Comparison of ENCODE assay signal across 9 cellular contexts in genomic region chr19:43534811-43535761, GRCh38. TPM values are rescaled to one million over a fixed set of nuclear protein-coding genes. Genes with fewer than 3 reads are reported as not detected.
DNase-seq lines count a peak whose midpoint lies in the region; ATAC-seq and FAIRE-seq lines count a peak whose summit lies in the region.
"Had no signal": no experiment of that assay in that cellular context is flagged by ENCODE, and none has a peak within 500 bp of the region (broad histone marks: within the 10 kb centered on the region; RNA-seq: fewer than 3 reads in every experiment).

No MANE protein-coding gene starts in this region.

- FAIRE-seq in frontal cortex (lab: Jason Lieb, UNC) = no peak

- H3K4me1 Mint-ChIP-seq in CD4-positive, alpha-beta memory T cell = peaks cover 10 to 22% (median 15%) of the 10 kb centered on the region in 4 donors
- peaks cover 20% of the 10 kb centered on the region for H3K4me1 Mint-ChIP-seq in activated T-helper 1 cell treated with anti-CD3 and anti-CD28 coated beads, Interleukin-12 subunit alpha, Interleukin-12 subunit beta, Interleukin-2, Interleukin-4 antibody, amounts not matched to agents 30 ng/mL and 10 ng/mL and 1 ng/mL, durations not matched to agents 14 hours and 24 hours and 36 hours (ENCODE audit: low read depth)

- H2AK5ac ChIP-seq in neuronal stem cell (ENCODE audit: low read depth, low read length) = peak overlapping the region; percentile 40

- POLR2A ChIA-PET in CD4-positive, alpha-beta memory T cell (lab: Charles Lee; ENCODE audit: partially characterized antibody) = interaction anchor here (1.1 to 2.8 kb wide), 4 partner anchors 21 to 71 kb away, joined by 3 to 19 read pairs (median 10); partner anchors contain the start of genes IRGQ, PHLDB3 and ZNF576

- peaks cover 24 to 35% of the 10 kb centered on the region in 2 donors for H3K36me3 Mint-ChIP-seq in CD4-positive, alpha-beta memory T cell
- H3K36me3 Mint-ChIP-seq in activated T-helper 1 cell treated with anti-CD3 and anti-CD28 coated beads, Interleukin-12 subunit alpha, Interleukin-12 subunit beta, Interleukin-2, Interleukin-4 antibody, amounts not matched to agents 30 ng/mL and 10 ng/mL and 1 ng/mL, durations not matched to agents 14 hours and 24 hours and 36 hours (ENCODE audit: low read depth) = peaks cover 17% of the 10 kb centered on the region

- H3K4me3 ChIP-seq in CD4-positive, alpha-beta memory T cell (ENCODE audit: low read length in 2 of 2) = no peak overlapping the region
- H3K4me3 ChIP-seq in neuronal stem cell (ENCODE audit: low read length in 2 of 2) = no peak overlapping the region

- intact Hi-C loops in CD4-positive, alpha-beta memory T cell (cut with micrococcal nuclease) = loop anchor here (2.0 to 5.0 kb wide), 2 partner anchors 20 to 42 kb away; partner anchors contain the start of genes PINLYP and XRCC1
- intact Hi-C loops in activated T-helper 1 cell treated with anti-CD3 and anti-CD28 coated beads, Interleukin-12 subunit alpha, Interleukin-12 subunit beta, Interleukin-2, Interleukin-4 antibody, amounts not matched to agents 30 ng/mL and 10 ng/mL and 1 ng/mL, durations not matched to agents 14 hours and 24 hours and 36 hours (cut with micrococcal nuclease) = loop anchor here (1.0 to 2.0 kb wide), 3 partner anchors 28 to 129 kb away; partner anchors contain the start of genes PINLYP and XRCC1

- no peaks in the 10 kb centered on the region for H3K27me3 ChIP-seq in CD4-positive, alpha-beta memory T cell (ENCODE audit: insufficient read depth, low read length)
- H3K27me3 ChIP-seq in neuronal stem cell (ENCODE audit: control insufficient read depth in 3 of 3, insufficient read depth in 3 of 3, low read depth in 1 of 3, low read length in 3 of 3) = no peaks in the 10 kb centered on the region

- no peak overlapping the region for H2BK12ac ChIP-seq in neuronal stem cell (ENCODE audit: low read length)

- H2AFZ ChIP-seq in neuronal stem cell (ENCODE audit: low read length) = no peak overlapping the region

- no peaks in the 10 kb centered on the region for H3K9me3 ChIP-seq in CD4-positive, alpha-beta memory T cell (ENCODE audit: control insufficient read depth in 1 of 2, low read length in 2 of 2)
- peaks cover 6 to 14% of the 10 kb centered on the region in 2 donors for H3K9me3 ChIP-seq in neuronal stem cell (replicated peaks in 1 of 2; ENCODE audit: control insufficient read depth in 2 of 2, insufficient read depth in 1 of 2, low read depth in 1 of 2, low read length in 2 of 2)

- H2BK120ac ChIP-seq in neuronal stem cell (ENCODE audit: low read depth, low read length) = no peak overlapping the region

- H3K18ac ChIP-seq in neuronal stem cell (ENCODE audit: low read length) = no peak overlapping the region

- H3K79me1 ChIP-seq in neuronal stem cell (ENCODE audit: low read depth, low read length) = no peaks in the 10 kb centered on the region

- H3K23ac ChIP-seq in neuronal stem cell (ENCODE audit: low read depth, low read length, poor library complexity) = peak overlapping the region; percentile 52

- peak overlapping the region in 6 of 7 donors; percentile 57 to 95 (median 85) for H3K27ac Mint-ChIP-seq in CD4-positive, alpha-beta memory T cell
- peak overlapping the region; percentile 73 for H3K27ac Mint-ChIP-seq in activated T-helper 1 cell treated with anti-CD3 and anti-CD28 coated beads, Interleukin-12 subunit alpha, Interleukin-12 subunit beta, Interleukin-2, Interleukin-4 antibody, amounts not matched to agents 30 ng/mL and 10 ng/mL and 1 ng/mL, durations not matched to agents 14 hours and 24 hours and 36 hours

- DNase-seq in CD4-positive, alpha-beta memory T cell = peak in 2 of 5 donors; percentile 11 to 39
- DNase-seq in HuH-7 (ENCODE audit: low spot score) (peak; percentile 70), frontal cortex (ENCODE audit: low spot score in 2 of 2) (peak; percentile 56 to 72), neuronal stem cell (ENCODE audit: low spot score) (peak; percentile 54)
- DNase-seq in activated T-helper 1 cell treated with anti-CD3 and anti-CD28 coated beads, Interleukin-12 subunit alpha, Interleukin-12 subunit beta, Interleukin-2, Interleukin-4 antibody, amounts not matched to agents 30 ng/mL and 10 ng/mL and 1 ng/mL, durations not matched to agents 14 hours and 24 hours and 36 hours (ENCODE audit: low spot score) = no peak

- no peak overlapping the region for H4K91ac ChIP-seq in neuronal stem cell (ENCODE audit: low read depth, low read length, poor library complexity)

- no peak overlapping the region for H3K4me2 ChIP-seq in neuronal stem cell (ENCODE audit: insufficient read depth, low read length, poor library complexity, severe bottlenecking)

- H3K27me3 Mint-ChIP-seq in CD4-positive, alpha-beta memory T cell = no peaks in the 10 kb centered on the region
- H3K27me3 Mint-ChIP-seq in activated T-helper 1 cell treated with anti-CD3 and anti-CD28 coated beads, Interleukin-12 subunit alpha, Interleukin-12 subunit beta, Interleukin-2, Interleukin-4 antibody, amounts not matched to agents 30 ng/mL and 10 ng/mL and 1 ng/mL, durations not matched to agents 14 hours and 24 hours and 36 hours (ENCODE audit: insufficient read depth) = no peaks in the 10 kb centered on the region

- H2BK5ac ChIP-seq in neuronal stem cell (ENCODE audit: low read length) = no peak overlapping the region

- no CpG with 5 or more reads among the region's 62 CpGs for WGBS in neuronal stem cell (ENCODE audit: extremely low coverage in 2 of 2, insufficient read length in 2 of 2, insufficient replicate concordance in 1 of 2), 2 donors

- H4K8ac ChIP-seq in neuronal stem cell (ENCODE audit: low read depth, low read length) = no peak overlapping the region

- peaks cover 0 to 12% (median 3%) of the 10 kb centered on the region in 8 donors for H3K9me3 Mint-ChIP-seq in CD4-positive, alpha-beta memory T cell
- peaks cover 9% of the 10 kb centered on the region for H3K9me3 Mint-ChIP-seq in activated T-helper 1 cell treated with anti-CD3 and anti-CD28 coated beads, Interleukin-12 subunit alpha, Interleukin-12 subunit beta, Interleukin-2, Interleukin-4 antibody, amounts not matched to agents 30 ng/mL and 10 ng/mL and 1 ng/mL, durations not matched to agents 14 hours and 24 hours and 36 hours

- H3K4me3 Mint-ChIP-seq in CD4-positive, alpha-beta memory T cell = peak overlapping the region in 3 of 8 donors; percentile 12 to 69 (median 43)
- H3K4me3 Mint-ChIP-seq in activated T-helper 1 cell treated with anti-CD3 and anti-CD28 coated beads, Interleukin-12 subunit alpha, Interleukin-12 subunit beta, Interleukin-2, Interleukin-4 antibody, amounts not matched to agents 30 ng/mL and 10 ng/mL and 1 ng/mL, durations not matched to agents 14 hours and 24 hours and 36 hours = no peak overlapping the region

- CTCF ChIA-PET in CD4-positive, alpha-beta memory T cell (lab: Charles Lee; ENCODE audit: partially characterized antibody) = interaction anchor here (0.6 to 21.6 kb wide), 10 partner anchors 9 to 96 kb away, joined by 3 to 835 read pairs (median 6); partner anchors contain the start of genes IRGQ and ZNF576

- peaks cover 17% of the 10 kb centered on the region for H3K4me1 ChIP-seq in CD4-positive, alpha-beta memory T cell (ENCODE audit: insufficient read depth, low read length)
- peaks cover 8 to 13% of the 10 kb centered on the region in 2 donors for H3K4me1 ChIP-seq in neuronal stem cell (ENCODE audit: control insufficient read depth in 2 of 2, insufficient read depth in 1 of 2, low read depth in 1 of 2, low read length in 2 of 2)

- ATAC-seq in HG03039 (IDR thresholded peaks at IDR 0.05; ENCODE audit: unreplicated experiment) = no peak
- no peak for ATAC-seq in GM21825 (IDR thresholded peaks at IDR 0.05; ENCODE audit: unreplicated experiment)
- ATAC-seq in HG03469 (IDR thresholded peaks at IDR 0.05; ENCODE audit: unreplicated experiment) = no peak

- H2BK15ac ChIP-seq in neuronal stem cell (ENCODE audit: low read length) = peak overlapping the region; percentile 46

- no peak overlapping the region for H3K27ac ChIP-seq in CD4-positive, alpha-beta memory T cell (ENCODE audit: low read depth, low read length)
- no peak overlapping the region for H3K27ac ChIP-seq in neuronal stem cell (replicated peaks; ENCODE audit: low read length)
- H3K27ac ChIP-seq: KMS-11 had no signal

- no peak overlapping the region for H3K9ac ChIP-seq in neuronal stem cell (ENCODE audit: low read depth, low read length, poor library complexity)
- H3K9ac ChIP-seq: KMS-11 had no signal

- H3K14ac ChIP-seq in neuronal stem cell (ENCODE audit: low read length) = no peak overlapping the region

- no peak overlapping the region for H3K4ac ChIP-seq in neuronal stem cell (ENCODE audit: low read length)

- H3K36me3 ChIP-seq in CD4-positive, alpha-beta memory T cell (ENCODE audit: insufficient read depth, low read length) = peaks cover 11% of the 10 kb centered on the region
- H3K36me3 ChIP-seq in neuronal stem cell (replicated peaks in 1 of 2; ENCODE audit: control insufficient read depth in 2 of 2, insufficient read depth in 2 of 2, low read length in 2 of 2) = peaks cover 13 to 44% of the 10 kb centered on the region in 2 donors

RNA-seq across cellular contexts. Expression of gene ZNF575, which starts 2.1 kb away (rescaled TPM):
- 10 to 100 TPM; 11.0 to 11.8 TPM for total RNA-seq in CD4-positive, alpha-beta memory T cell
- polyA plus RNA-seq in CD4-positive, alpha-beta memory T cell = 1 to 10 TPM; 2.1 to 3.6 TPM
- total RNA-seq in activated T-helper 1 cell treated with anti-CD3 and anti-CD28 coated beads, Interleukin-12 subunit alpha, Interleukin-12 subunit beta, Interleukin-2, Interleukin-4 antibody, amounts not matched to agents 30 ng/mL and 10 ng/mL and 1 ng/mL, durations not matched to agents 14 hours and 24 hours and 36 hours = 1.4 and 2.6 TPM in 2 replicates
- total RNA-seq in frontal cortex = 0.82 TPM
- 0.29 TPM for polyA plus RNA-seq in neuronal stem cell (2013, experiment 1 of 2)
- polyA plus RNA-seq in neuronal stem cell (2013, experiment 2 of 2) = 0.21 TPM

RNA-seq across cellular contexts. Expression of gene ETHE1, which starts 8.1 kb away (rescaled TPM):
- 10 to 100 TPM; 23.9 to 29.1 TPM for total RNA-seq in CD4-positive, alpha-beta memory T cell
- polyA plus RNA-seq in CD4-positive, alpha-beta memory T cell = 10 to 100 TPM; 79.1 to 80.7 TPM
- total RNA-seq in activated T-helper 1 cell treated with anti-CD3 and anti-CD28 coated beads, Interleukin-12 subunit alpha, Interleukin-12 subunit beta, Interleukin-2, Interleukin-4 antibody, amounts not matched to agents 30 ng/mL and 10 ng/mL and 1 ng/mL, durations not matched to agents 14 hours and 24 hours and 36 hours = 55.1 and 55.4 TPM in 2 replicates
- 19.2 TPM for total RNA-seq in frontal cortex
- 14.2 TPM for polyA plus RNA-seq in neuronal stem cell (2013, experiment 1 of 2)
- 13.9 TPM for polyA plus RNA-seq in neuronal stem cell (2013, experiment 2 of 2)

RNA-seq across cellular contexts. Expression of gene PHLDB3, which starts 30.5 kb away (rescaled TPM):
- 10 to 100 TPM; 36.9 to 47.3 TPM for total RNA-seq in CD4-positive, alpha-beta memory T cell
- polyA plus RNA-seq in CD4-positive, alpha-beta memory T cell = 1 to 10 TPM; 1.3 to 5.5 TPM
- 26.8 and 28.7 TPM in 2 replicates for total RNA-seq in activated T-helper 1 cell treated with anti-CD3 and anti-CD28 coated beads, Interleukin-12 subunit alpha, Interleukin-12 subunit beta, Interleukin-2, Interleukin-4 antibody, amounts not matched to agents 30 ng/mL and 10 ng/mL and 1 ng/mL, durations not matched to agents 14 hours and 24 hours and 36 hours
- total RNA-seq in frontal cortex = 1.2 TPM
- 8.0 TPM for polyA plus RNA-seq in neuronal stem cell (2013, experiment 1 of 2)
- 7.9 TPM for polyA plus RNA-seq in neuronal stem cell (2013, experiment 2 of 2)

RNA-seq across cellular contexts. Expression of gene XRCC1, which starts 40.2 kb away (rescaled TPM):
- 10 to 100 TPM; 33.4 to 41.0 TPM for total RNA-seq in CD4-positive, alpha-beta memory T cell
- 10 to 100 TPM; 16.3 to 29.1 TPM for polyA plus RNA-seq in CD4-positive, alpha-beta memory T cell
- 27.4 and 28.7 TPM in 2 replicates for total RNA-seq in activated T-helper 1 cell treated with anti-CD3 and anti-CD28 coated beads, Interleukin-12 subunit alpha, Interleukin-12 subunit beta, Interleukin-2, Interleukin-4 antibody, amounts not matched to agents 30 ng/mL and 10 ng/mL and 1 ng/mL, durations not matched to agents 14 hours and 24 hours and 36 hours
- 13.9 TPM for total RNA-seq in frontal cortex
- 45.5 TPM for polyA plus RNA-seq in neuronal stem cell (2013, experiment 1 of 2)
- 44.7 TPM for polyA plus RNA-seq in neuronal stem cell (2013, experiment 2 of 2)

RNA-seq across cellular contexts. Expression of gene PINLYP, which starts 40.5 kb away (rescaled TPM):
- total RNA-seq in CD4-positive, alpha-beta memory T cell = under 1 TPM; 0.33 to 0.84 TPM
- polyA plus RNA-seq in CD4-positive, alpha-beta memory T cell = 1 to 10 TPM in 1 of 2 donors, not detected in 1; 1.3 TPM
- total RNA-seq in activated T-helper 1 cell treated with anti-CD3 and anti-CD28 coated beads, Interleukin-12 subunit alpha, Interleukin-12 subunit beta, Interleukin-2, Interleukin-4 antibody, amounts not matched to agents 30 ng/mL and 10 ng/mL and 1 ng/mL, durations not matched to agents 14 hours and 24 hours and 36 hours = 4.9 and 5.7 TPM in 2 replicates
- total RNA-seq in frontal cortex = 6.9 TPM
- 8.4 TPM for polyA plus RNA-seq in neuronal stem cell (2013, experiment 1 of 2)
- 8.4 TPM for polyA plus RNA-seq in neuronal stem cell (2013, experiment 2 of 2)

Comparison
In these comparisons a context has a peak if more than half of its experiments do, and no peak if none do; other contexts are left out.
1. RNA of gene PHLDB3, which starts 30.5 kb away (total RNA-seq): 36.9 to 47.3 TPM in CD4-positive, alpha-beta memory T cell and 26.8 to 28.7 TPM in activated T-helper 1 cell treated with anti-CD3 and anti-CD28 coated beads, Interleukin-12 subunit alpha, Interleukin-12 subunit beta, Interleukin-2, Interleukin-4 antibody, amounts not matched to agents 30 ng/mL and 10 ng/mL and 1 ng/mL, durations not matched to agents 14 hours and 24 hours and 36 hours; 1.2 TPM in frontal cortex (single experiment); every median in the first group is over 10 times any median in the second.